In genomic region chr4:7344650-7345049, GRCh38 we compare ENCODE assay signal across 20 cellular contexts.
DNase-seq lines count a peak whose midpoint lies in the region; ATAC-seq, FAIRE-seq and TF ChIP-seq lines count a peak whose summit lies in the region.
"Had no signal": no experiment of that assay in that cellular context is flagged by ENCODE, and none has a peak within 500 bp of the region (broad histone marks: within the 10 kb centered on the region; RNA-seq: fewer than 3 reads in every experiment).

No MANE protein-coding gene starts in this region.

- TF ChIP-seq POLR2A in A549 (IDR thresholded peaks at IDR 0.05; ENCODE audit: low read length) (no peak), IMR-90 (IDR thresholded peaks at IDR 0.05; ENCODE audit: low read depth, low read length) (no peak)

- no peak overlapping the region for H3K4me3 Mint-ChIP-seq in naive thymus-derived CD8-positive, alpha-beta T cell
- H3K4me3 Mint-ChIP-seq: CD4-positive, alpha-beta T cell; GM23338; HFFc6 had no signal

- no peaks in the 10 kb centered on the region for H3K9me1 ChIP-seq in IMR-90 (ENCODE audit: insufficient read depth, low read length)

- H3K4ac ChIP-seq in IMR-90 (ENCODE audit: low read depth, low read length) (no peak overlapping the region), mesenchymal stem cell (ENCODE audit: low read depth in 1 of 2, low read length in 2 of 2) (no peak overlapping the region)

- no peak overlapping the region for H3K4me3 ChIP-seq in A549
- no peak overlapping the region for H3K4me3 ChIP-seq in IMR-90 (ENCODE audit: insufficient read depth, low read depth, low read length)
- no peak overlapping the region for H3K4me3 ChIP-seq in mesenchymal stem cell (ENCODE audit: insufficient read depth in 1 of 2, low read depth in 1 of 2, low read length in 2 of 2)
- H3K4me3 ChIP-seq in BE2C (ENCODE audit: low read depth, low read length), result no peak overlapping the region
- H3K4me3 ChIP-seq: GM23338 had no signal

- TF ChIP-seq CTCF in A549 (IDR thresholded peaks at IDR 0.05) (no peak), IMR-90 (conservative IDR thresholded peaks at IDR 0.05; ENCODE audit: low read depth, low read length) (no peak), BE2C (IDR thresholded peaks at IDR 0.05; ENCODE audit: low read depth, low read length) (no peak)

- H3K36me3 Mint-ChIP-seq in naive thymus-derived CD8-positive, alpha-beta T cell, result peaks cover 0 to 5% (median 0%) of the 10 kb centered on the region in 3 donors

- peak overlapping the region; percentile 41 for H2AFZ ChIP-seq in IMR-90 (replicated peaks; ENCODE audit: low read length, poor library complexity)
- no peak overlapping the region for H2AFZ ChIP-seq in mesenchymal stem cell (ENCODE audit: low read depth, low read length)
- H2AFZ ChIP-seq: GM23338 had no signal

- CTCF ChIA-PET in A549 (lab: Yijun Ruan, JAX), result interaction anchor here (0.8 kb wide), 1 partner anchor 13 kb away, joined by 3 read pairs; no protein-coding TSS in a partner anchor
- CTCF ChIA-PET in IMR-90 (lab: Yijun Ruan, JAX), result interaction anchor here (1.4 kb wide), 1 partner anchor 9 kb away, joined by 3 read pairs; no protein-coding TSS in a partner anchor

- no peak overlapping the region for H2BK20ac ChIP-seq in IMR-90 (ENCODE audit: low read depth, low read length)

- H4K8ac ChIP-seq in IMR-90 (ENCODE audit: low read depth in 2 of 2, low read length in 2 of 2) (no peak overlapping the region), mesenchymal stem cell (ENCODE audit: low read length) (no peak overlapping the region)

- no peak for FAIRE-seq in A549 (lab: Jason Lieb, UNC)
- FAIRE-seq: D721Med, G401.6, GM12891, H54, HepG2, HTR-8/SVneo had no signal

- H3K9me3 ChIP-seq in A549 (no peaks in the 10 kb centered on the region; the same call in 2 of the 3 replicates), IMR-90 (ENCODE audit: control insufficient read depth, insufficient read depth, low read length) (peaks cover 4% of the 10 kb centered on the region; the same call in 1 of the 2 replicates), mesenchymal stem cell (ENCODE audit: control insufficient read depth, low read length) (peaks cover 17% of the 10 kb centered on the region), BE2C (no peaks in the 10 kb centered on the region)
- H3K9me3 ChIP-seq: Caco-2 had no signal

- WGBS in A549 (ENCODE audit: missing lambda C conversion rate), result 52% methylated on average over 9 of the region's 9 CpGs
- WGBS in IMR-90 (ENCODE audit: extremely low coverage in 2 of 2, insufficient read length in 1 of 2), 2 experiments, result no CpG with 5 or more reads among the region's 9 CpGs
- 54% methylated on average over 8 of the region's 9 CpGs for WGBS in mesenchymal stem cell

- H2BK15ac ChIP-seq in IMR-90 (ENCODE audit: low read depth, low read length), result no peak overlapping the region
- no peak overlapping the region for H2BK15ac ChIP-seq in mesenchymal stem cell (ENCODE audit: low read depth, poor library complexity, severe bottlenecking)

- H3K56ac ChIP-seq in IMR-90 (ENCODE audit: extremely low read depth, insufficient read depth, low read length), result no peak overlapping the region

- BruUV-seq in IMR-90 (replicated peaks; lab: Mats Ljungman, UMichigan), result no TSS peak

- H4K91ac ChIP-seq in IMR-90 (ENCODE audit: insufficient read depth, low read depth, low read length) (no peak overlapping the region), mesenchymal stem cell (ENCODE audit: low read length) (no peak overlapping the region)

- H3K79me1 ChIP-seq in IMR-90 (ENCODE audit: low read depth in 1 of 2, low read length in 2 of 2), result no peaks in the 10 kb centered on the region
- H3K79me1 ChIP-seq in mesenchymal stem cell (replicated peaks; ENCODE audit: low read length, poor library complexity, severe bottlenecking), result no peaks in the 10 kb centered on the region

- H4K20me1 ChIP-seq in IMR-90 (ENCODE audit: insufficient read depth, low read length), result no peaks in the 10 kb centered on the region

- H2BK120ac ChIP-seq in IMR-90 (ENCODE audit: low read depth, low read length) (no peak overlapping the region), mesenchymal stem cell (ENCODE audit: low read depth, low read length) (no peak overlapping the region)

- peaks cover 0 to 8% (median 0%) of the 10 kb centered on the region in 5 donors for H3K27me3 Mint-ChIP-seq in naive thymus-derived CD8-positive, alpha-beta T cell
- H3K27me3 Mint-ChIP-seq: CD4-positive, alpha-beta T cell had no signal

- no peak overlapping the region for H3K18ac ChIP-seq in IMR-90 (ENCODE audit: low read depth, low read length)
- H3K18ac ChIP-seq in mesenchymal stem cell (ENCODE audit: low read depth in 1 of 2, low read length in 2 of 2), result no peak overlapping the region

- no peak for TF ChIP-seq RAD21 in A549 (conservative IDR thresholded peaks at IDR 0.05 in 1 of 2, IDR thresholded peaks at IDR 0.05 in 1 of 2)
- TF ChIP-seq RAD21 in IMR-90 (IDR thresholded peaks at IDR 0.05; ENCODE audit: low read length), result no peak

- POLR2A ChIA-PET in A549 (lab: Yijun Ruan, JAX) (no interaction called here), IMR-90 (lab: Charles Lee; ENCODE audit: unreplicated experiment) (no interaction called here)
- POLR2A ChIA-PET in naive thymus-derived CD8-positive, alpha-beta T cell (lab: Charles Lee), result no interaction called here

- H3K23ac ChIP-seq in IMR-90 (ENCODE audit: low read depth, low read length) (no peak overlapping the region), mesenchymal stem cell (ENCODE audit: low read length in 2 of 2) (no peak overlapping the region)

- no peak overlapping the region for H3K4me2 ChIP-seq in A549
- no peak overlapping the region for H3K4me2 ChIP-seq in IMR-90 (ENCODE audit: low read depth, low read length)
- H3K4me2 ChIP-seq in mesenchymal stem cell (ENCODE audit: low read length, poor library complexity, severe bottlenecking), result no peak overlapping the region
- H3K4me2 ChIP-seq: GM23338 had no signal

- in situ Hi-C loops in IMR-90 (cut with MboI; ENCODE audit: low sequenced_read_pairs), result no loop called here

- no peak overlapping the region for H2AK5ac ChIP-seq in IMR-90 (ENCODE audit: low read depth, low read length)
- H2AK5ac ChIP-seq in mesenchymal stem cell (ENCODE audit: low read length, severe bottlenecking), result no peak overlapping the region

- H2BK5ac ChIP-seq in IMR-90 (ENCODE audit: low read depth, low read length, poor library complexity, severe bottlenecking) (no peak overlapping the region), mesenchymal stem cell (ENCODE audit: low read depth, low read length, poor library complexity, severe bottlenecking) (no peak overlapping the region)

- no peaks in the 10 kb centered on the region for H3K36me3 ChIP-seq in IMR-90 (ENCODE audit: control insufficient read depth, insufficient read depth, low read length)
- H3K36me3 ChIP-seq in mesenchymal stem cell (ENCODE audit: control insufficient read depth in 1 of 2, insufficient read depth in 2 of 2, low read depth in 1 of 2, low read length in 2 of 2), result peaks cover 0 to 2% of the 10 kb centered on the region in 2 experiments
- H3K36me3 ChIP-seq in BE2C, result no peaks in the 10 kb centered on the region

- H3K9me3 Mint-ChIP-seq in naive thymus-derived CD8-positive, alpha-beta T cell, result peaks cover 2 to 29% (median 16%) of the 10 kb centered on the region in 9 donors
- H3K9me3 Mint-ChIP-seq: GM23338, HFFc6 had no signal

- H2BK12ac ChIP-seq in mesenchymal stem cell (ENCODE audit: low read length in 2 of 2), result no peak overlapping the region

- no peak overlapping the region for H3K27ac Mint-ChIP-seq in naive thymus-derived CD8-positive, alpha-beta T cell
- H3K27ac Mint-ChIP-seq: CD4-positive, alpha-beta T cell; GM23338; HFFc6 had no signal

- intact Hi-C loops in IMR-90 (cut with micrococcal nuclease), result no loop called here
- intact Hi-C loops in sciatic nerve (cut with DNase I), result no loop called here

- ATAC-seq in A549 (peak; percentile 20 to 48; a peak in 2 of 6 replicates), IMR-90 (ENCODE audit: low read depth) (no peak), sciatic nerve (peak; percentile 69), HG03045 (IDR thresholded peaks at IDR 0.05; ENCODE audit: unreplicated experiment) (no peak)
- no peak for ATAC-seq in naive thymus-derived CD8-positive, alpha-beta T cell
- ATAC-seq: GM23338, HCT116, HepG2 had no signal

- H3K9ac ChIP-seq in IMR-90 (ENCODE audit: low read depth, low read length), result no peak overlapping the region
- H3K9ac ChIP-seq in mesenchymal stem cell (ENCODE audit: low read length), result peak overlapping the region; percentile 17

- H3K14ac ChIP-seq in IMR-90 (replicated peaks; ENCODE audit: low read depth, low read length) (no peak overlapping the region), mesenchymal stem cell (ENCODE audit: low read length in 2 of 2) (no peak overlapping the region)

- dilution Hi-C loops in IMR-90 (cut with HindIII; ENCODE audit: low sequenced_read_pairs, unreplicated experiment), result no loop called here

- H3K27ac ChIP-seq in A549, result peak overlapping the region; percentile 33 to 73; a peak in 4 of 6 replicates
- no peak overlapping the region for H3K27ac ChIP-seq in IMR-90 (ENCODE audit: insufficient read depth, low read length)
- no peak overlapping the region for H3K27ac ChIP-seq in mesenchymal stem cell (ENCODE audit: low read length, poor library complexity, severe bottlenecking)
- H3K27ac ChIP-seq: C4-2B had no signal

- no peak for DNase-seq in A549 (ENCODE audit: low read depth in 1 of 2, low spot score in 1 of 2)
- no peak for DNase-seq in IMR-90
- DNase-seq in mesenchymal stem cell, result no peak
- DNase-seq in sciatic nerve (ENCODE audit: low spot score), result no peak
- no peak for DNase-seq in naive thymus-derived CD8-positive, alpha-beta T cell
- no peak for DNase-seq in BE2C
- DNase-seq: 8988T; Caco-2; CD4-positive, alpha-beta T cell; HFFc6 had no signal

- TF ChIP-seq EP300 in A549 (IDR thresholded peaks at IDR 0.05), result no peak

- no peak overlapping the region for H4K5ac ChIP-seq in IMR-90 (ENCODE audit: low read depth, low read length)

- H2AK9ac ChIP-seq in IMR-90 (replicated peaks; ENCODE audit: low read depth, low read length, poor library complexity), result no peak overlapping the region

- H3K4me1 ChIP-seq in A549 (peaks cover 29% of the 10 kb centered on the region), IMR-90 (ENCODE audit: control insufficient read depth, insufficient read depth, low read length) (no peaks in the 10 kb centered on the region), mesenchymal stem cell (ENCODE audit: control insufficient read depth, insufficient read depth, low read depth, low read length) (peaks cover 11% of the 10 kb centered on the region), BE2C (no peaks in the 10 kb centered on the region)
- H3K4me1 ChIP-seq: Caco-2 had no signal

- peaks cover 13% of the 10 kb centered on the region for H3K27me3 ChIP-seq in IMR-90 (ENCODE audit: control insufficient read depth, insufficient read depth, low read length)
- H3K27me3 ChIP-seq in mesenchymal stem cell (ENCODE audit: control insufficient read depth in 1 of 2, insufficient read depth in 1 of 2, low read length in 2 of 2), result peaks cover 5 to 8% of the 10 kb centered on the region in 2 experiments
- no peaks in the 10 kb centered on the region for H3K27me3 ChIP-seq in BE2C

- peaks cover 0 to under 1% (median 0%) of the 10 kb centered on the region in 4 donors for H3K4me1 Mint-ChIP-seq in naive thymus-derived CD8-positive, alpha-beta T cell
- H3K4me1 Mint-ChIP-seq: GM23338 had no signal

TF ChIP-seq in A549, 52 proteins besides CTCF, POLR2A, EP300 and RAD21 (continues in another document):
- no peak for TF ChIP-seq TP53 (CRISPR knock-in tag; IDR thresholded peaks at IDR 0.05)

TF ChIP-seq in IMR-90, 13 proteins besides CTCF, POLR2A, EP300 and RAD21 (continues in another document):
- no peak for TF ChIP-seq FOS (IDR thresholded peaks at IDR 0.05; ENCODE audit: low read depth, low read length)

Comparison
In these comparisons a context has a peak if more than half of its experiments do, and no peak if none do; other contexts are left out.
1. ATAC-seq: peak in A549 (2 of 2) and sciatic nerve (single experiment); none in IMR-90 (single experiment), HG03045 (single experiment) and naive thymus-derived CD8-positive, alpha-beta T cell (0 of 2).
2. H3K27ac ChIP-seq: peak in A549 (2 of 2); none in IMR-90 (single experiment) and mesenchymal stem cell (single experiment).